8 cellular contexts compared by ENCODE assay signal in genomic region chr18:26656944-26657536, GRCh38.
DNase-seq lines count a peak whose midpoint lies in the region; ATAC-seq and TF ChIP-seq lines count a peak whose summit lies in the region.

No MANE protein-coding gene starts in this region.

- intact Hi-C loops in activated naive CD4-positive, alpha-beta T cell treated with anti-CD3 and anti-CD28 coated beads for 36 hours (cut with micrococcal nuclease), result no loop called here

- no peak overlapping the region for H3K27ac Mint-ChIP-seq in activated naive CD4-positive, alpha-beta T cell treated with anti-CD3 and anti-CD28 coated beads for 36 hours
- H3K27ac Mint-ChIP-seq in activated T-helper 17 cell treated with anti-CD3 and anti-CD28 coated beads, Interleukin-2, amount 50 U/mL, for 72 hours, result no peak overlapping the region
- peak overlapping the region; percentile 95 for H3K27ac Mint-ChIP-seq in neural crest cell (ENCODE audit: unreplicated experiment)

- peaks cover 8% of the 10 kb centered on the region for H3K4me1 Mint-ChIP-seq in activated naive CD4-positive, alpha-beta T cell treated with anti-CD3 and anti-CD28 coated beads for 36 hours (ENCODE audit: low read depth)
- peaks cover 5% of the 10 kb centered on the region for H3K4me1 Mint-ChIP-seq in activated T-helper 17 cell treated with anti-CD3 and anti-CD28 coated beads, Interleukin-2, amount 50 U/mL, for 72 hours
- peaks cover 51% of the 10 kb centered on the region for H3K4me1 Mint-ChIP-seq in neural crest cell

- peak overlapping the region; percentile 73 for H3K4me3 Mint-ChIP-seq in activated naive CD4-positive, alpha-beta T cell treated with anti-CD3 and anti-CD28 coated beads for 36 hours
- H3K4me3 Mint-ChIP-seq in activated T-helper 17 cell treated with anti-CD3 and anti-CD28 coated beads, Interleukin-2, amount 50 U/mL, for 72 hours, result peak overlapping the region; percentile 63
- peak overlapping the region; percentile 96 for H3K4me3 Mint-ChIP-seq in neural crest cell

- H3K27me3 Mint-ChIP-seq in activated naive CD4-positive, alpha-beta T cell treated with anti-CD3 and anti-CD28 coated beads for 36 hours (ENCODE audit: low read depth), result peaks cover 60% of the 10 kb centered on the region
- peaks cover 58% of the 10 kb centered on the region for H3K27me3 Mint-ChIP-seq in activated T-helper 17 cell treated with anti-CD3 and anti-CD28 coated beads, Interleukin-2, amount 50 U/mL, for 72 hours
- peaks cover 2% of the 10 kb centered on the region for H3K27me3 Mint-ChIP-seq in neural crest cell (ENCODE audit: low read depth)

- peak; percentile 42 for TF ChIP-seq CTCF in neural crest cell (conservative IDR thresholded peaks at IDR 0.05)

- CTCF ChIA-PET in activated naive CD4-positive, alpha-beta T cell treated with anti-CD3 and anti-CD28 coated beads for 36 hours (lab: Charles Lee), result interaction anchor here (0.8 kb wide), 1 partner anchor 80 kb away, joined by 3 read pairs; no protein-coding TSS in a partner anchor

- peak; percentile 76 for ATAC-seq in HG02678 (IDR thresholded peaks at IDR 0.05; ENCODE audit: unreplicated experiment)
- ATAC-seq in activated T-helper 17 cell treated with anti-CD3 and anti-CD28 coated beads, Interleukin-2, amount 50 U/mL, for 72 hours (replicated peaks), result no peak
- no peak for ATAC-seq in HG03045 (IDR thresholded peaks at IDR 0.05; ENCODE audit: unreplicated experiment)

- peak; percentile 4 for DNase-seq in activated naive CD4-positive, alpha-beta T cell treated with anti-CD3 and anti-CD28 coated beads for 36 hours
- DNase-seq in activated naive CD4-positive, alpha-beta T cell treated with Interleukin-2 at 50 U/mL for 16 hours, result no peak
- peak; percentile 64 for DNase-seq in NCI-H2196 (lab: John Stamatoyannopoulos, UW; ENCODE audit: unreplicated experiment)
- peak; percentile 63 for DNase-seq in glomerular visceral epithelial cell (ENCODE audit: extremely low spot score)
- peak; percentile 53 for DNase-seq in neural crest cell (ENCODE audit: low read depth, low spot score)

- no peaks in the 10 kb centered on the region for H3K9me3 Mint-ChIP-seq in activated naive CD4-positive, alpha-beta T cell treated with anti-CD3 and anti-CD28 coated beads for 36 hours
- no peaks in the 10 kb centered on the region for H3K9me3 Mint-ChIP-seq in activated T-helper 17 cell treated with anti-CD3 and anti-CD28 coated beads, Interleukin-2, amount 50 U/mL, for 72 hours
- no peaks in the 10 kb centered on the region for H3K9me3 Mint-ChIP-seq in neural crest cell

- no peaks in the 10 kb centered on the region for H3K36me3 Mint-ChIP-seq in activated naive CD4-positive, alpha-beta T cell treated with anti-CD3 and anti-CD28 coated beads for 36 hours (ENCODE audit: low read depth)
- peaks cover 7% of the 10 kb centered on the region for H3K36me3 Mint-ChIP-seq in activated T-helper 17 cell treated with anti-CD3 and anti-CD28 coated beads, Interleukin-2, amount 50 U/mL, for 72 hours (ENCODE audit: low read depth)
- no peaks in the 10 kb centered on the region for H3K36me3 Mint-ChIP-seq in neural crest cell (ENCODE audit: low read depth)
